Comparison of ENCODE assay signal across 7 cellular contexts in genomic region chr19:48806518-48806817, GRCh38. TPM values are rescaled to one million over a fixed set of nuclear protein-coding genes. Genes with fewer than 3 reads are reported as not detected.
DNase-seq lines count a peak whose midpoint lies in the region; ATAC-seq and TF ChIP-seq lines count a peak whose summit lies in the region.
"Had no signal": no experiment of that assay in that cellular context is flagged by ENCODE, and none has a peak within 500 bp of the region (broad histone marks: within the 10 kb centered on the region; RNA-seq: fewer than 3 reads in every experiment).

No MANE protein-coding gene starts in this region.

- no peaks in the 10 kb centered on the region for H3K36me3 Mint-ChIP-seq in activated CD8-positive, alpha-beta T cell treated with anti-CD3 and anti-CD28 coated beads, Interleukin-2, amount 10 ng/mL, durations not matched to agents 7 days and 5 days (ENCODE audit: low read depth)
- peaks cover 6% of the 10 kb centered on the region for H3K36me3 Mint-ChIP-seq in activated CD8-positive, alpha-beta T cell treated with anti-CD3 and anti-CD28 coated beads for 36 hours (ENCODE audit: low read depth)

- peak; percentile 33 for ATAC-seq in activated CD8-positive, alpha-beta T cell treated with anti-CD3 and anti-CD28 coated beads, Interleukin-2, amount 10 ng/mL, durations not matched to agents 7 days and 5 days
- ATAC-seq in activated CD8-positive, alpha-beta T cell treated with anti-CD3 and anti-CD28 coated beads for 36 hours: no peak
- ATAC-seq in GM18858 (IDR thresholded peaks at IDR 0.05; ENCODE audit: unreplicated experiment): no peak

- intact Hi-C loops in activated CD8-positive, alpha-beta T cell treated with anti-CD3 and anti-CD28 coated beads for 36 hours (cut with micrococcal nuclease): no loop called here

- TF ChIP-seq CTCF in activated CD8-positive, alpha-beta T cell treated with anti-CD3 and anti-CD28 coated beads for 36 hours (IDR thresholded peaks at IDR 0.05): no peak

- CTCF ChIA-PET in activated CD8-positive, alpha-beta T cell treated with anti-CD3 and anti-CD28 coated beads, Interleukin-2, amount 10 ng/mL, durations not matched to agents 7 days and 5 days (lab: Charles Lee): interaction anchor here (1.1 to 3.0 kb wide), 5 partner anchors 11 to 187 kb away, joined by 3 to 40 read pairs (median 4); partner anchors contain the start of genes GYS1, HSD17B14 and RUVBL2
- CTCF ChIA-PET in activated CD8-positive, alpha-beta T cell treated with anti-CD3 and anti-CD28 coated beads for 36 hours (lab: Charles Lee): interaction anchor here (0.9 to 3.8 kb wide), 5 partner anchors 9 to 36 kb away, joined by 3 to 27 read pairs (median 6); partner anchors contain the start of gene HSD17B14

- no peak for DNase-seq in activated CD8-positive, alpha-beta T cell treated with anti-CD3 and anti-CD28 coated beads, Interleukin-2, amount 10 ng/mL, durations not matched to agents 7 days and 5 days
- no peak for DNase-seq in activated CD8-positive, alpha-beta T cell treated with anti-CD3 and anti-CD28 coated beads for 36 hours
- DNase-seq in astrocyte of the hippocampus (ENCODE audit: low read depth, low spot score) (peak; percentile 62), OCI-M2 (lab: John Stamatoyannopoulos, UW; ENCODE audit: unreplicated experiment) (no peak)
- peak; percentile 15 for DNase-seq in stimulated activated CD8-positive, alpha-beta memory T cell treated with anti-CD3 and anti-CD28 coated beads, Interleukin-15, amount 100 ng/mL, for 1 hour (ENCODE audit: low read depth)

- H3K4me3 Mint-ChIP-seq in activated CD8-positive, alpha-beta T cell treated with anti-CD3 and anti-CD28 coated beads, Interleukin-2, amount 10 ng/mL, durations not matched to agents 7 days and 5 days: no peak overlapping the region
- H3K4me3 Mint-ChIP-seq in activated CD8-positive, alpha-beta T cell treated with anti-CD3 and anti-CD28 coated beads for 36 hours: no peak overlapping the region

- POLR2A ChIA-PET in activated CD8-positive, alpha-beta T cell treated with anti-CD3 and anti-CD28 coated beads, Interleukin-2, amount 10 ng/mL, durations not matched to agents 7 days and 5 days (lab: Charles Lee): interaction anchor here (0.6 to 1.4 kb wide), 4 partner anchors 9 to 1998 kb away, joined by 3 to 5 read pairs (median 3); no protein-coding TSS in a partner anchor
- POLR2A ChIA-PET in activated CD8-positive, alpha-beta T cell treated with anti-CD3 and anti-CD28 coated beads for 36 hours (lab: Charles Lee): interaction anchor here (0.7 to 1.4 kb wide), 3 partner anchors 8 to 67 kb away, joined by 3 to 9 read pairs (median 4); no protein-coding TSS in a partner anchor

- peaks cover 22% of the 10 kb centered on the region for H3K4me1 Mint-ChIP-seq in activated CD8-positive, alpha-beta T cell treated with anti-CD3 and anti-CD28 coated beads, Interleukin-2, amount 10 ng/mL, durations not matched to agents 7 days and 5 days (ENCODE audit: low read depth)
- peaks cover 15% of the 10 kb centered on the region for H3K4me1 Mint-ChIP-seq in activated CD8-positive, alpha-beta T cell treated with anti-CD3 and anti-CD28 coated beads for 36 hours (ENCODE audit: low read depth)

- no peaks in the 10 kb centered on the region for H3K27me3 Mint-ChIP-seq in activated CD8-positive, alpha-beta T cell treated with anti-CD3 and anti-CD28 coated beads, Interleukin-2, amount 10 ng/mL, durations not matched to agents 7 days and 5 days (ENCODE audit: low read depth)
- H3K27me3 Mint-ChIP-seq in activated CD8-positive, alpha-beta T cell treated with anti-CD3 and anti-CD28 coated beads for 36 hours: no peaks in the 10 kb centered on the region

- no peaks in the 10 kb centered on the region for H3K9me3 Mint-ChIP-seq in activated CD8-positive, alpha-beta T cell treated with anti-CD3 and anti-CD28 coated beads, Interleukin-2, amount 10 ng/mL, durations not matched to agents 7 days and 5 days (ENCODE audit: insufficient read depth)
- no peaks in the 10 kb centered on the region for H3K9me3 Mint-ChIP-seq in activated CD8-positive, alpha-beta T cell treated with anti-CD3 and anti-CD28 coated beads for 36 hours

- H3K27ac Mint-ChIP-seq in activated CD8-positive, alpha-beta T cell treated with anti-CD3 and anti-CD28 coated beads, Interleukin-2, amount 10 ng/mL, durations not matched to agents 7 days and 5 days: peak overlapping the region; percentile 24
- H3K27ac Mint-ChIP-seq in activated CD8-positive, alpha-beta T cell treated with anti-CD3 and anti-CD28 coated beads for 36 hours: no peak overlapping the region

RNA-seq across cellular contexts. Expression of gene BCAT2, which starts 4.4 kb away (rescaled TPM):
- total RNA-seq in activated CD8-positive, alpha-beta T cell treated with anti-CD3 and anti-CD28 coated beads, Interleukin-2, amount 10 ng/mL, durations not matched to agents 7 days and 5 days: 10 to 100 TPM; 47.2 to 48.6 TPM
- total RNA-seq in activated CD8-positive, alpha-beta T cell treated with anti-CD3 and anti-CD28 coated beads for 36 hours: 10 to 100 TPM; 59.5 to 63.3 TPM

RNA-seq across cellular contexts. Expression of gene HSD17B14, which starts 29.8 kb away (rescaled TPM):
- 1 to 10 TPM in 1 of 2 experiments, under 1 TPM in 1; 0.89 to 1.1 TPM for total RNA-seq in activated CD8-positive, alpha-beta T cell treated with anti-CD3 and anti-CD28 coated beads, Interleukin-2, amount 10 ng/mL, durations not matched to agents 7 days and 5 days
- under 1 TPM; 0.47 to 0.56 TPM for total RNA-seq in activated CD8-positive, alpha-beta T cell treated with anti-CD3 and anti-CD28 coated beads for 36 hours
- total RNA-seq: HT-29 had no signal

RNA-seq across cellular contexts. Expression of gene FGF21, which starts 51.1 kb away (rescaled TPM):
- not detected for total RNA-seq in activated CD8-positive, alpha-beta T cell treated with anti-CD3 and anti-CD28 coated beads, Interleukin-2, amount 10 ng/mL, durations not matched to agents 7 days and 5 days
- not detected for total RNA-seq in activated CD8-positive, alpha-beta T cell treated with anti-CD3 and anti-CD28 coated beads for 36 hours
- total RNA-seq: HT-29 had no signal

RNA-seq across cellular contexts. Expression of gene FUT1, which starts 54.0 kb away (rescaled TPM):
- under 1 TPM; 0.16 to 0.26 TPM for total RNA-seq in activated CD8-positive, alpha-beta T cell treated with anti-CD3 and anti-CD28 coated beads, Interleukin-2, amount 10 ng/mL, durations not matched to agents 7 days and 5 days
- total RNA-seq in activated CD8-positive, alpha-beta T cell treated with anti-CD3 and anti-CD28 coated beads for 36 hours: under 1 TPM; 0.09 to 0.11 TPM

RNA-seq across cellular contexts. Expression of gene IZUMO1, which starts 59.8 kb away (rescaled TPM):
- not detected for total RNA-seq in activated CD8-positive, alpha-beta T cell treated with anti-CD3 and anti-CD28 coated beads, Interleukin-2, amount 10 ng/mL, durations not matched to agents 7 days and 5 days
- not detected for total RNA-seq in activated CD8-positive, alpha-beta T cell treated with anti-CD3 and anti-CD28 coated beads for 36 hours

Comparison
In these comparisons a context has a peak if more than half of its experiments do, and no peak if none do; other contexts are left out.
1. DNase-seq: peak in astrocyte of the hippocampus (single experiment) and stimulated activated CD8-positive, alpha-beta memory T cell treated with anti-CD3 and anti-CD28 coated beads, Interleukin-15, amount 100 ng/mL, for 1 hour (single experiment); none in activated CD8-positive, alpha-beta T cell treated with anti-CD3 and anti-CD28 coated beads, Interleukin-2, amount 10 ng/mL, durations not matched to agents 7 days and 5 days (single experiment), activated CD8-positive, alpha-beta T cell treated with anti-CD3 and anti-CD28 coated beads for 36 hours (single experiment) and OCI-M2 (single experiment).